4 cellular contexts compared by ENCODE assay signal in genomic region chr11:1244557-1244956, GRCh38. TPM values are rescaled to one million over a fixed set of nuclear protein-coding genes. Genes with fewer than 3 reads are reported as not detected.
"Had no signal": no experiment of that assay in that cellular context is flagged by ENCODE, and none has a peak within 500 bp of the region (broad histone marks: within the 10 kb centered on the region; RNA-seq: fewer than 3 reads in every experiment).

No MANE protein-coding gene starts in this region.

RNA-seq across cellular contexts. Expression of gene MUC5B, which starts 21.7 kb away (rescaled TPM):
- total RNA-seq: GM23248, H4, H9, HFFc6 had no signal
